In genomic region chr19:18110833-18111232, GRCh38 we compare ENCODE assay signal across 8 cellular contexts. TPM values are rescaled to one million over a fixed set of nuclear protein-coding genes. Genes with fewer than 3 reads are reported as not detected.
A peak's percentile ranks its signal among the peaks of the same experiment; 100 is the strongest.
DNase-seq lines count a peak whose midpoint lies in the region; ATAC-seq and TF ChIP-seq lines count a peak whose summit lies in the region.

No MANE protein-coding gene starts in this region.

- H3K4me3 ChIP-seq in body of pancreas (peak overlapping the region; percentile 44 to 77), lower lobe of right lung (peak overlapping the region; percentile 71), transverse colon (peak overlapping the region in 3 of 4 donors; percentile 44 to 70 (median 69))

- peak in 2 of 3 donors; percentile 19 to 51 for TF ChIP-seq POLR2A in body of pancreas (IDR thresholded peaks at IDR 0.05)
- TF ChIP-seq POLR2A in transverse colon (IDR thresholded peaks at IDR 0.05) = peak; percentile 52

- 39 to 49% methylated on average over 10 of the region's 10 CpGs for WGBS in body of pancreas, 2 donors
- WGBS in transverse colon (ENCODE audit: low coverage in 1 of 2), 2 donors = 47% methylated on average over 10 of the region's 10 CpGs; no CpG with 5 or more reads in 1 of the 2 donors

- ATAC-seq in Right ventricle myocardium inferior = no peak
- peak; percentile 91 for ATAC-seq in body of pancreas
- peak; percentile 71 to 77 for ATAC-seq in lower lobe of right lung

- no peak for TF ChIP-seq EP300 in transverse colon (IDR thresholded peaks at IDR 0.05; ENCODE audit: low read depth)

- TF ChIP-seq CTCF in body of pancreas (IDR thresholded peaks at IDR 0.05) (no peak), lower lobe of right lung (IDR thresholded peaks at IDR 0.05) (no peak), transverse colon (IDR thresholded peaks at IDR 0.05) (no peak)

- DNase-seq in Right ventricle myocardium inferior (ENCODE audit: missing footprints) (peak; percentile 40), cardiac septum (ENCODE audit: low spot score) (no peak), body of pancreas (peak; percentile 91 to 97 (median 96)), lower lobe of right lung (peak; percentile 71), transverse colon (peak; percentile 80), SHP77 (lab: John Stamatoyannopoulos, UW) (no peak), RKO (ENCODE audit: low spot score) (no peak), OCI-M2 (lab: John Stamatoyannopoulos, UW; ENCODE audit: unreplicated experiment) (no peak)

- in situ Hi-C loops in transverse colon (cut with MboI; ENCODE audit: low pct_ligation_motif_present in 1 of 4, low pct_unique_long_range_greater_than_20kb in 1 of 4, low sequenced_read_pairs in 3 of 4) = no loop called here

- H3K27ac ChIP-seq in body of pancreas = peak overlapping the region; percentile 78 to 97 (median 91)
- peak overlapping the region; percentile 87 for H3K27ac ChIP-seq in lower lobe of right lung
- H3K27ac ChIP-seq in transverse colon = peak overlapping the region; percentile 80 to 87 (median 84)

- H3K9me3 ChIP-seq in body of pancreas (no peaks in the 10 kb centered on the region), lower lobe of right lung (no peaks in the 10 kb centered on the region), transverse colon (no peaks in the 10 kb centered on the region)

- intact Hi-C loops in Right ventricle myocardium inferior (cut with DNase I) (no loop called here), cardiac septum (cut with DNase I) (loop anchor here (10.0 kb wide), 1 partner anchor 214 kb away; the partner anchor contains the start of gene LSM4), body of pancreas (cut with DNase I) (no loop called here), lower lobe of right lung (cut with DNase I) (no loop called here), transverse colon (cut with DNase I; ENCODE audit: low total_unique reads) (loop anchor here (5.0 kb wide), 2 partner anchors 51 to 141 kb away; no protein-coding TSS in a partner anchor)

- H3K36me3 ChIP-seq in body of pancreas (replicated peaks in 1 of 2; ENCODE audit: insufficient read depth in 1 of 2, low read depth in 2 of 2) (no peaks in the 10 kb centered on the region), lower lobe of right lung (peaks cover 8% of the 10 kb centered on the region), transverse colon (no peaks in the 10 kb centered on the region)

- no peaks in the 10 kb centered on the region for H3K27me3 ChIP-seq in body of pancreas
- H3K27me3 ChIP-seq in lower lobe of right lung (ENCODE audit: low read depth) = no peaks in the 10 kb centered on the region
- no peaks in the 10 kb centered on the region for H3K27me3 ChIP-seq in transverse colon

- peaks cover 50% of the 10 kb centered on the region for H3K4me1 ChIP-seq in body of pancreas
- H3K4me1 ChIP-seq in lower lobe of right lung = peaks cover 34% of the 10 kb centered on the region
- H3K4me1 ChIP-seq in transverse colon = peaks cover 9 to 38% (median 22%) of the 10 kb centered on the region in 4 donors

RNA-seq across cellular contexts. Expression of gene MAST3, which starts 13.3 kb away (rescaled TPM):
- total RNA-seq in Right ventricle myocardium inferior = 5.5 TPM
- 5.2 TPM for total RNA-seq in cardiac septum
- 10 to 100 TPM; 17.6 to 35.3 TPM for total RNA-seq in body of pancreas
- total RNA-seq in lower lobe of right lung = 29.2 TPM
- 10 to 100 TPM; 27.2 to 53.5 (median 32.7) TPM for total RNA-seq in transverse colon

RNA-seq across cellular contexts. Expression of gene IL12RB1, which starts 24.1 kb away (rescaled TPM):
- total RNA-seq in Right ventricle myocardium inferior = 1.1 TPM
- 0.35 TPM for total RNA-seq in cardiac septum
- 1 to 10 TPM in 1 of 2 donors, not detected in 1; 1.0 TPM for total RNA-seq in body of pancreas
- total RNA-seq in lower lobe of right lung = 14.6 TPM
- total RNA-seq in transverse colon = 1 to 10 TPM in 1 of 4 donors, under 1 TPM in 1, not detected in 2; 0.55 to 2.1 TPM

RNA-seq across cellular contexts. Expression of gene PIK3R2, which starts 42.1 kb away (rescaled TPM):
- total RNA-seq in Right ventricle myocardium inferior (21.7 TPM), cardiac septum (28.3 TPM), body of pancreas (10 to 100 TPM; 18.9 to 21.8 TPM), lower lobe of right lung (21.6 TPM), transverse colon (100 to 1,000 TPM in 1 of 4 donors, 10 to 100 TPM in 3; 30.5 to 135 (median 31.2) TPM)

Comparison
In these comparisons a context has a peak if more than half of its experiments do, and no peak if none do; other contexts are left out.
1. DNase-seq: peak in Right ventricle myocardium inferior (single experiment), body of pancreas (4 of 4), lower lobe of right lung (single experiment) and transverse colon (single experiment); none in cardiac septum (single experiment), SHP77 (0 of 2), RKO (single experiment) and OCI-M2 (single experiment).
2. intact Hi-C loops: an anchor here in cardiac septum (10.0 kb wide) and transverse colon (5.0 kb wide); none called in Right ventricle myocardium inferior, body of pancreas and lower lobe of right lung.
3. Peak in every context shown above with its lines, with median percentiles within 50 percentile points of each other: H3K27ac ChIP-seq and H3K4me3 ChIP-seq.